ENCODE assay signal across 9 cellular contexts in the genomic region with DNA sequence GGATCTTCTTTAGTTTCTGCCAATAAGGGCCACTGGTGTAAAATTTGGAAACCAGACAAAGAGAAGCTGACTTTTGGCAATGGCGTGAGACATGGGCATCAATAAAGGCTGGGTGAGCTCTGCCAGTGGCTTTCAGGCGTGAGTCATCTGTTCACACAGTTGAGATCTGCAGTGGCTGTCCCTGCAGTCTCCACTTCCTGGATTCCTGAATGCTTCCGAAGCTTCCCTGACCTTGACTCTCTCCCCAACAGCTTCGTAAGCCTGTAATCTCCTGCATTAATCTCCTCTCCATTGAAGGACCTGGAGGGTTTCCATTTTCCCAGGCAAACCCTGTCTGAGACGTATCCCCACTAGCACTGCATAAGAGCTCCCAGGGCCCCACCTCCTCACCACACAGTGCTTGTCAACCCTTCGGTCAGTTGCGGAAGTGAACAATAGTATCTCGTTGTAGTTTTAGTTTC.
DNase-seq lines count a peak whose midpoint lies in the region; ATAC-seq lines count a peak whose summit lies in the region.
"Had no signal": no experiment of that assay in that cellular context is flagged by ENCODE, and none has a peak within 500 bp of the region (broad histone marks: within the 10 kb centered on the region; RNA-seq: fewer than 3 reads in every experiment).

No MANE protein-coding gene starts in this region.

- no peaks in the 10 kb centered on the region for H3K36me3 ChIP-seq in neuronal stem cell (replicated peaks in 1 of 2; ENCODE audit: control insufficient read depth in 2 of 2, insufficient read depth in 2 of 2, low read length in 2 of 2)
- H3K36me3 ChIP-seq: BLaER1 treated with 17β-estradiol and CSF1 and Interleukin-3, amounts not matched to agents 10 nM and 100 nM had no signal

- CTCF ChIA-PET in activated CD4-positive, alpha-beta T cell treated with anti-CD3 and anti-CD28 coated beads, Interleukin-2, amount 10 ng/mL, durations not matched to agents 7 days and 5 days (lab: Charles Lee): no interaction called here
- CTCF ChIA-PET in activated CD4-positive, alpha-beta T cell treated with anti-CD3 and anti-CD28 coated beads for 36 hours (lab: Charles Lee): no interaction called here

- H3K9me3 ChIP-seq in neuronal stem cell (replicated peaks in 1 of 2; ENCODE audit: control insufficient read depth in 2 of 2, insufficient read depth in 1 of 2, low read depth in 1 of 2, low read length in 2 of 2): peaks cover 0 to 47% of the 10 kb centered on the region in 2 donors

- H3K9ac ChIP-seq in neuronal stem cell (ENCODE audit: low read depth, low read length, poor library complexity): no peak overlapping the region
- H3K9ac ChIP-seq: BLaER1 treated with 17β-estradiol and CSF1 and Interleukin-3, amounts not matched to agents 10 nM and 100 nM had no signal

- H3K27me3 ChIP-seq in neuronal stem cell (ENCODE audit: control insufficient read depth in 3 of 3, insufficient read depth in 3 of 3, low read depth in 1 of 3, low read length in 3 of 3): no peaks in the 10 kb centered on the region
- H3K27me3 ChIP-seq: BLaER1 treated with 17β-estradiol and CSF1 and Interleukin-3, amounts not matched to agents 10 nM and 100 nM had no signal

- H4K8ac ChIP-seq in neuronal stem cell (ENCODE audit: low read depth, low read length): no peak overlapping the region

- H3K36me3 Mint-ChIP-seq in activated CD4-positive, alpha-beta T cell treated with anti-CD3 and anti-CD28 coated beads, Interleukin-2, amount 10 ng/mL, durations not matched to agents 7 days and 5 days (ENCODE audit: low read depth): no peaks in the 10 kb centered on the region
- no peaks in the 10 kb centered on the region for H3K36me3 Mint-ChIP-seq in activated CD4-positive, alpha-beta T cell treated with anti-CD3 and anti-CD28 coated beads for 36 hours (ENCODE audit: low read depth)

- no peak overlapping the region for H3K4me3 Mint-ChIP-seq in activated CD4-positive, alpha-beta T cell treated with anti-CD3 and anti-CD28 coated beads, Interleukin-2, amount 10 ng/mL, durations not matched to agents 7 days and 5 days
- no peak overlapping the region for H3K4me3 Mint-ChIP-seq in activated CD4-positive, alpha-beta T cell treated with anti-CD3 and anti-CD28 coated beads for 36 hours
- H3K4me3 Mint-ChIP-seq in stimulated activated naive CD8-positive, alpha-beta T cell treated with anti-CD3 and anti-CD28 coated beads, Interleukin-15, amount 100 ng/mL, for 72 hours: peak overlapping the region; percentile 4 to 35

- H3K18ac ChIP-seq in neuronal stem cell (ENCODE audit: low read length): no peak overlapping the region

- H3K27ac Mint-ChIP-seq in activated CD4-positive, alpha-beta T cell treated with anti-CD3 and anti-CD28 coated beads, Interleukin-2, amount 10 ng/mL, durations not matched to agents 7 days and 5 days: peak overlapping the region; percentile 79
- no peak overlapping the region for H3K27ac Mint-ChIP-seq in activated CD4-positive, alpha-beta T cell treated with anti-CD3 and anti-CD28 coated beads for 36 hours
- H3K27ac Mint-ChIP-seq in stimulated activated naive CD8-positive, alpha-beta T cell treated with anti-CD3 and anti-CD28 coated beads, Interleukin-15, amount 100 ng/mL, for 72 hours: no peak overlapping the region

- no peak overlapping the region for H2BK5ac ChIP-seq in neuronal stem cell (ENCODE audit: low read length)

- H3K4me1 ChIP-seq in neuronal stem cell (ENCODE audit: control insufficient read depth in 2 of 2, insufficient read depth in 1 of 2, low read depth in 1 of 2, low read length in 2 of 2): no peaks in the 10 kb centered on the region

- DNase-seq in activated CD4-positive, alpha-beta T cell treated with anti-CD3 and anti-CD28 coated beads, Interleukin-2, amount 10 ng/mL, durations not matched to agents 7 days and 5 days: no peak
- no peak for DNase-seq in activated CD4-positive, alpha-beta T cell treated with anti-CD3 and anti-CD28 coated beads for 36 hours
- DNase-seq in RPMI8226: peak; percentile 56
- DNase-seq in fibroblast of gingiva (ENCODE audit: low read depth): peak; percentile 78
- DNase-seq in stimulated activated naive CD8-positive, alpha-beta T cell treated with anti-CD3 and anti-CD28 coated beads, Interleukin-15, amount 100 ng/mL, for 72 hours: no peak
- DNase-seq in neuronal stem cell (ENCODE audit: low spot score): no peak

- peaks cover 3% of the 10 kb centered on the region for H3K9me3 Mint-ChIP-seq in activated CD4-positive, alpha-beta T cell treated with anti-CD3 and anti-CD28 coated beads, Interleukin-2, amount 10 ng/mL, durations not matched to agents 7 days and 5 days
- H3K9me3 Mint-ChIP-seq in activated CD4-positive, alpha-beta T cell treated with anti-CD3 and anti-CD28 coated beads for 36 hours (ENCODE audit: low read depth): peaks cover 5% of the 10 kb centered on the region
- H3K9me3 Mint-ChIP-seq in stimulated activated naive CD8-positive, alpha-beta T cell treated with anti-CD3 and anti-CD28 coated beads, Interleukin-15, amount 100 ng/mL, for 72 hours: peaks cover 7 to 8% of the 10 kb centered on the region in 2 donors

- H2BK12ac ChIP-seq in neuronal stem cell (ENCODE audit: low read length): no peak overlapping the region

- no peaks in the 10 kb centered on the region for H3K27me3 Mint-ChIP-seq in activated CD4-positive, alpha-beta T cell treated with anti-CD3 and anti-CD28 coated beads, Interleukin-2, amount 10 ng/mL, durations not matched to agents 7 days and 5 days
- peaks cover 9% of the 10 kb centered on the region for H3K27me3 Mint-ChIP-seq in activated CD4-positive, alpha-beta T cell treated with anti-CD3 and anti-CD28 coated beads for 36 hours
- H3K27me3 Mint-ChIP-seq in stimulated activated naive CD8-positive, alpha-beta T cell treated with anti-CD3 and anti-CD28 coated beads, Interleukin-15, amount 100 ng/mL, for 72 hours: peaks cover 13% of the 10 kb centered on the region

- no peak overlapping the region for H3K14ac ChIP-seq in neuronal stem cell (ENCODE audit: low read length)

- no peak overlapping the region for H2AK5ac ChIP-seq in neuronal stem cell (ENCODE audit: low read depth, low read length)

- no peak overlapping the region for H4K91ac ChIP-seq in neuronal stem cell (ENCODE audit: low read depth, low read length, poor library complexity)

- no peak overlapping the region for H3K4me3 ChIP-seq in neuronal stem cell (ENCODE audit: low read length in 2 of 2)
- H3K4me3 ChIP-seq: BLaER1 treated with 17β-estradiol and CSF1 and Interleukin-3, amounts not matched to agents 10 nM and 100 nM had no signal

- H3K27ac ChIP-seq in neuronal stem cell (replicated peaks; ENCODE audit: low read length): no peak overlapping the region
- H3K27ac ChIP-seq: BLaER1 treated with 17β-estradiol and CSF1 and Interleukin-3, amounts not matched to agents 10 nM and 100 nM had no signal

- no peak overlapping the region for H3K23ac ChIP-seq in neuronal stem cell (ENCODE audit: low read depth, low read length, poor library complexity)

- no peak overlapping the region for H2BK120ac ChIP-seq in neuronal stem cell (ENCODE audit: low read depth, low read length)

- no peak overlapping the region for H3K4me2 ChIP-seq in neuronal stem cell (ENCODE audit: insufficient read depth, low read length, poor library complexity, severe bottlenecking)
- H3K4me2 ChIP-seq: BLaER1 treated with 17β-estradiol and CSF1 and Interleukin-3, amounts not matched to agents 10 nM and 100 nM had no signal

- intact Hi-C loops in activated CD4-positive, alpha-beta T cell treated with anti-CD3 and anti-CD28 coated beads for 36 hours (cut with DNase I, micrococcal nuclease): no loop called here

- no CpG with 5 or more reads among the region's 8 CpGs for WGBS in neuronal stem cell (ENCODE audit: extremely low coverage in 2 of 2, insufficient read length in 2 of 2, insufficient replicate concordance in 1 of 2), 2 donors

- no peak overlapping the region for H2AFZ ChIP-seq in neuronal stem cell (ENCODE audit: low read length)

- H3K79me1 ChIP-seq in neuronal stem cell (ENCODE audit: low read depth, low read length): no peaks in the 10 kb centered on the region

- no peaks in the 10 kb centered on the region for H3K4me1 Mint-ChIP-seq in activated CD4-positive, alpha-beta T cell treated with anti-CD3 and anti-CD28 coated beads, Interleukin-2, amount 10 ng/mL, durations not matched to agents 7 days and 5 days
- no peaks in the 10 kb centered on the region for H3K4me1 Mint-ChIP-seq in activated CD4-positive, alpha-beta T cell treated with anti-CD3 and anti-CD28 coated beads for 36 hours
- no peaks in the 10 kb centered on the region for H3K4me1 Mint-ChIP-seq in stimulated activated naive CD8-positive, alpha-beta T cell treated with anti-CD3 and anti-CD28 coated beads, Interleukin-15, amount 100 ng/mL, for 72 hours

- H3K4ac ChIP-seq in neuronal stem cell (ENCODE audit: low read length): no peak overlapping the region

- POLR2A ChIA-PET in activated CD4-positive, alpha-beta T cell treated with anti-CD3 and anti-CD28 coated beads, Interleukin-2, amount 10 ng/mL, durations not matched to agents 7 days and 5 days (lab: Charles Lee): no interaction called here
- POLR2A ChIA-PET in activated CD4-positive, alpha-beta T cell treated with anti-CD3 and anti-CD28 coated beads for 36 hours (lab: Charles Lee): no interaction called here

- no peak overlapping the region for H2BK15ac ChIP-seq in neuronal stem cell (ENCODE audit: low read length)

- ATAC-seq in activated CD4-positive, alpha-beta T cell treated with anti-CD3 and anti-CD28 coated beads for 36 hours: no peak
- peak; percentile 67 for ATAC-seq in stimulated activated naive CD8-positive, alpha-beta T cell treated with anti-CD3 and anti-CD28 coated beads, Interleukin-15, amount 100 ng/mL, for 72 hours
- ATAC-seq in GM19035 (IDR thresholded peaks at IDR 0.05; ENCODE audit: unreplicated experiment) (no peak), GM18511 (IDR thresholded peaks at IDR 0.05; ENCODE audit: unreplicated experiment) (no peak)

Comparison
In these comparisons a context has a peak if more than half of its experiments do, and no peak if none do; other contexts are left out.
1. DNase-seq: peak in RPMI8226 (single experiment) and fibroblast of gingiva (single experiment); none in activated CD4-positive, alpha-beta T cell treated with anti-CD3 and anti-CD28 coated beads, Interleukin-2, amount 10 ng/mL, durations not matched to agents 7 days and 5 days (single experiment), activated CD4-positive, alpha-beta T cell treated with anti-CD3 and anti-CD28 coated beads for 36 hours (single experiment), stimulated activated naive CD8-positive, alpha-beta T cell treated with anti-CD3 and anti-CD28 coated beads, Interleukin-15, amount 100 ng/mL, for 72 hours (0 of 2) and neuronal stem cell (single experiment).
2. H3K4me3 Mint-ChIP-seq: peak in stimulated activated naive CD8-positive, alpha-beta T cell treated with anti-CD3 and anti-CD28 coated beads, Interleukin-15, amount 100 ng/mL, for 72 hours (2 of 2); none in activated CD4-positive, alpha-beta T cell treated with anti-CD3 and anti-CD28 coated beads, Interleukin-2, amount 10 ng/mL, durations not matched to agents 7 days and 5 days (single experiment) and activated CD4-positive, alpha-beta T cell treated with anti-CD3 and anti-CD28 coated beads for 36 hours (single experiment).